1 cellular context compared by ENCODE assay signal in the genomic region with DNA sequence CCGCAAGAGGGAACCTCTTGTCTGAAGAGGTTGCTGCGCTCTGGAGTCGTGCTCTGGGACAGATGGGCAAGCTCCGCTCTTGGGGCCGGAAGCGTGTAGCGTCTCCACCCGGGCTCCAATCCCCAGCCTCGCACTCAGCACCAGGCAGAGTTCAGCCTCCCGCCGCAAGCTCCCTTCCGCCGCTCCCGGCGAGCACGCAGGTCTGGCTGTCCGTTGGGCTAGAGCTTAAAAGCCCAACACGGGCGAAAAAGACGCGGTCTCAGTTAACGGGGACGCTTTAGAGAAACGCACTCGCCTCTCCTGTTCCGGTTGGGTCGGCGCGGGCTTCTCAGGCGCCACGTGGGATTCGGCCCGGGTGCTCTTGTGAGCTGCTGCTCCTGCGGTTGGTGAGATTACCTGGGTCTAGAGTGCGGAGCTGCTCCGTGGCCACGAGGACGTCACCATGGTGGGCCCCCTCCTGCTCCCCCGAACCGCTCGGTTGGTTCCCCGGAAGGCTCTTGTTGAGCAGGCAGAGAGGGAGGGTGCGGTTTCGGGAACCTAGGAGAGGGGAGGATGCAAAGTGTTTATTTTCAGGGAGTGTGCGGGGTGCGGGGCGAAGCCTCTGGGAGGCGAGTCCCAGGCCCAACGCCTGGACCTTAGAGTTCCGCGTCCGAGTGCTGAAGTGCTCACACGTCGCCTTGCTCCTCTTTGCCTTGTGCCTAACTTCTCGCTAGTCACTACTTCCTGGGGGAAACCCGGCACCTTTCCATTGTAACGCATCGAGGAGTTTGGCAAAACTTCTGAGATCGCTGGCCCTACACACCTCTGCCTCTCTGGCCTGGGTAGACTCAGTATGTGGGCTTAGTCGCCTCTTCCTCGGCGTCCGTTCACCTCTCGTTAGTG.
TF ChIP-seq lines count a peak whose summit lies in the region.

A gene (plus strand): TSS at position 331 of the 882 bp plus-strand sequence. CDS start 112 bp downstream, at position 443.

TF ChIP-seq in HepG2, 621 proteins besides CTCF, POLR2A, EP300 and RAD21 (continued from another document and continues in another):
- TF ChIP-seq, protein P1, sequence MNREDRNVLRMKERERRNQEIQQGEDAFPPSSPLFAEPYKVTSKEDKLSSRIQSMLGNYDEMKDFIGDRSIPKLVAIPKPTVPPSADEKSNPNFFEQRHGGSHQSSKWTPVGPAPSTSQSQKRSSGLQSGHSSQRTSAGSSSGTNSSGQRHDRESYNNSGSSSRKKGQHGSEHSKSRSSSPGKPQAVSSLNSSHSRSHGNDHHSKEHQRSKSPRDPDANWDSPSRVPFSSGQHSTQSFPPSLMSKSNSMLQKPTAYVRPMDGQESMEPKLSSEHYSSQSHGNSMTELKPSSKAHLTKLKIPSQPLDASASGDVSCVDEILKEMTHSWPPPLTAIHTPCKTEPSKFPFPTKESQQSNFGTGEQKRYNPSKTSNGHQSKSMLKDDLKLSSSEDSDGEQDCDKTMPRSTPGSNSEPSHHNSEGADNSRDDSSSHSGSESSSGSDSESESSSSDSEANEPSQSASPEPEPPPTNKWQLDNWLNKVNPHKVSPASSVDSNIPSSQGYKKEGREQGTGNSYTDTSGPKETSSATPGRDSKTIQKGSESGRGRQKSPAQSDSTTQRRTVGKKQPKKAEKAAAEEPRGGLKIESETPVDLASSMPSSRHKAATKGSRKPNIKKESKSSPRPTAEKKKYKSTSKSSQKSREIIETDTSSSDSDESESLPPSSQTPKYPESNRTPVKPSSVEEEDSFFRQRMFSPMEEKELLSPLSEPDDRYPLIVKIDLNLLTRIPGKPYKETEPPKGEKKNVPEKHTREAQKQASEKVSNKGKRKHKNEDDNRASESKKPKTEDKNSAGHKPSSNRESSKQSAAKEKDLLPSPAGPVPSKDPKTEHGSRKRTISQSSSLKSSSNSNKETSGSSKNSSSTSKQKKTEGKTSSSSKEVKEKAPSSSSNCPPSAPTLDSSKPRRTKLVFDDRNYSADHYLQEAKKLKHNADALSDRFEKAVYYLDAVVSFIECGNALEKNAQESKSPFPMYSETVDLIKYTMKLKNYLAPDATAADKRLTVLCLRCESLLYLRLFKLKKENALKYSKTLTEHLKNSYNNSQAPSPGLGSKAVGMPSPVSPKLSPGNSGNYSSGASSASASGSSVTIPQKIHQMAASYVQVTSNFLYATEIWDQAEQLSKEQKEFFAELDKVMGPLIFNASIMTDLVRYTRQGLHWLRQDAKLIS (CRISPR knock-in tag; IDR thresholded peaks at IDR 0.05): peak; percentile 72; the same call in 1 of the 2 replicates
- TF ChIP-seq HDAC1 (CRISPR knock-in tag; IDR thresholded peaks at IDR 0.05): peak; percentile 86
- peak; percentile 65; the same call in 1 of the 2 replicates for TF ChIP-seq HIVEP1 (CRISPR knock-in tag; IDR thresholded peaks at IDR 0.05)
- TF ChIP-seq, protein P2, sequence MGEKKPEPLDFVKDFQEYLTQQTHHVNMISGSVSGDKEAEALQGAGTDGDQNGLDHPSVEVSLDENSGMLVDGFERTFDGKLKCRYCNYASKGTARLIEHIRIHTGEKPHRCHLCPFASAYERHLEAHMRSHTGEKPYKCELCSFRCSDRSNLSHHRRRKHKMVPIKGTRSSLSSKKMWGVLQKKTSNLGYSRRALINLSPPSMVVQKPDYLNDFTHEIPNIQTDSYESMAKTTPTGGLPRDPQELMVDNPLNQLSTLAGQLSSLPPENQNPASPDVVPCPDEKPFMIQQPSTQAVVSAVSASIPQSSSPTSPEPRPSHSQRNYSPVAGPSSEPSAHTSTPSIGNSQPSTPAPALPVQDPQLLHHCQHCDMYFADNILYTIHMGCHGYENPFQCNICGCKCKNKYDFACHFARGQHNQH (CRISPR knock-in tag; IDR thresholded peaks at IDR 0.05): peak; percentile 88
- TF ChIP-seq, protein P3, sequence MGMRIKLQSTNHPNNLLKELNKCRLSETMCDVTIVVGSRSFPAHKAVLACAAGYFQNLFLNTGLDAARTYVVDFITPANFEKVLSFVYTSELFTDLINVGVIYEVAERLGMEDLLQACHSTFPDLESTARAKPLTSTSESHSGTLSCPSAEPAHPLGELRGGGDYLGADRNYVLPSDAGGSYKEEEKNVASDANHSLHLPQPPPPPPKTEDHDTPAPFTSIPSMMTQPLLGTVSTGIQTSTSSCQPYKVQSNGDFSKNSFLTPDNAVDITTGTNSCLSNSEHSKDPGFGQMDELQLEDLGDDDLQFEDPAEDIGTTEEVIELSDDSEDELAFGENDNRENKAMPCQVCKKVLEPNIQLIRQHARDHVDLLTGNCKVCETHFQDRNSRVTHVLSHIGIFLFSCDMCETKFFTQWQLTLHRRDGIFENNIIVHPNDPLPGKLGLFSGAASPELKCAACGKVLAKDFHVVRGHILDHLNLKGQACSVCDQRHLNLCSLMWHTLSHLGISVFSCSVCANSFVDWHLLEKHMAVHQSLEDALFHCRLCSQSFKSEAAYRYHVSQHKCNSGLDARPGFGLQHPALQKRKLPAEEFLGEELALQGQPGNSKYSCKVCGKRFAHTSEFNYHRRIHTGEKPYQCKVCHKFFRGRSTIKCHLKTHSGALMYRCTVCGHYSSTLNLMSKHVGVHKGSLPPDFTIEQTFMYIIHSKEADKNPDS (CRISPR knock-in tag; IDR thresholded peaks at IDR 0.05): peak; percentile 95
- TF ChIP-seq MBNL3 (CRISPR knock-in tag; conservative IDR thresholded peaks at IDR 0.05): no peak
- TF ChIP-seq ZFP90 (CRISPR knock-in tag; IDR thresholded peaks at IDR 0.05; ENCODE audit: borderline replicate concordance): peak; percentile 94
- TF ChIP-seq ZNF263 (CRISPR knock-in tag; IDR thresholded peaks at IDR 0.05): peak; percentile 92
- TF ChIP-seq ZNF3 (CRISPR knock-in tag; IDR thresholded peaks at IDR 0.05): peak; percentile 51
- TF ChIP-seq, protein P4, sequence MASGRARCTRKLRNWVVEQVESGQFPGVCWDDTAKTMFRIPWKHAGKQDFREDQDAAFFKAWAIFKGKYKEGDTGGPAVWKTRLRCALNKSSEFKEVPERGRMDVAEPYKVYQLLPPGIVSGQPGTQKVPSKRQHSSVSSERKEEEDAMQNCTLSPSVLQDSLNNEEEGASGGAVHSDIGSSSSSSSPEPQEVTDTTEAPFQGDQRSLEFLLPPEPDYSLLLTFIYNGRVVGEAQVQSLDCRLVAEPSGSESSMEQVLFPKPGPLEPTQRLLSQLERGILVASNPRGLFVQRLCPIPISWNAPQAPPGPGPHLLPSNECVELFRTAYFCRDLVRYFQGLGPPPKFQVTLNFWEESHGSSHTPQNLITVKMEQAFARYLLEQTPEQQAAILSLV (CRISPR knock-in tag; IDR thresholded peaks at IDR 0.05; ENCODE audit: borderline replicate concordance): peak; percentile 88
- no peak for TF ChIP-seq SP2 (CRISPR knock-in tag; IDR thresholded peaks at IDR 0.05)
- TF ChIP-seq, protein P5, sequence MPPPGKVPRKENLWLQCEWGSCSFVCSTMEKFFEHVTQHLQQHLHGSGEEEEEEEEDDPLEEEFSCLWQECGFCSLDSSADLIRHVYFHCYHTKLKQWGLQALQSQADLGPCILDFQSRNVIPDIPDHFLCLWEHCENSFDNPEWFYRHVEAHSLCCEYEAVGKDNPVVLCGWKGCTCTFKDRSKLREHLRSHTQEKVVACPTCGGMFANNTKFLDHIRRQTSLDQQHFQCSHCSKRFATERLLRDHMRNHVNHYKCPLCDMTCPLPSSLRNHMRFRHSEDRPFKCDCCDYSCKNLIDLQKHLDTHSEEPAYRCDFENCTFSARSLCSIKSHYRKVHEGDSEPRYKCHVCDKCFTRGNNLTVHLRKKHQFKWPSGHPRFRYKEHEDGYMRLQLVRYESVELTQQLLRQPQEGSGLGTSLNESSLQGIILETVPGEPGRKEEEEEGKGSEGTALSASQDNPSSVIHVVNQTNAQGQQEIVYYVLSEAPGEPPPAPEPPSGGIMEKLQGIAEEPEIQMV (CRISPR knock-in tag; IDR thresholded peaks at IDR 0.05; ENCODE audit: low read depth): peak; percentile 91
- peak; percentile 86 for TF ChIP-seq PHF5A (CRISPR knock-in tag; IDR thresholded peaks at IDR 0.05; ENCODE audit: low read depth, unreplicated experiment)
- peak; percentile 85 for TF ChIP-seq MEIS1 (CRISPR knock-in tag; IDR thresholded peaks at IDR 0.05; ENCODE audit: borderline replicate concordance)
- TF ChIP-seq, protein P6, sequence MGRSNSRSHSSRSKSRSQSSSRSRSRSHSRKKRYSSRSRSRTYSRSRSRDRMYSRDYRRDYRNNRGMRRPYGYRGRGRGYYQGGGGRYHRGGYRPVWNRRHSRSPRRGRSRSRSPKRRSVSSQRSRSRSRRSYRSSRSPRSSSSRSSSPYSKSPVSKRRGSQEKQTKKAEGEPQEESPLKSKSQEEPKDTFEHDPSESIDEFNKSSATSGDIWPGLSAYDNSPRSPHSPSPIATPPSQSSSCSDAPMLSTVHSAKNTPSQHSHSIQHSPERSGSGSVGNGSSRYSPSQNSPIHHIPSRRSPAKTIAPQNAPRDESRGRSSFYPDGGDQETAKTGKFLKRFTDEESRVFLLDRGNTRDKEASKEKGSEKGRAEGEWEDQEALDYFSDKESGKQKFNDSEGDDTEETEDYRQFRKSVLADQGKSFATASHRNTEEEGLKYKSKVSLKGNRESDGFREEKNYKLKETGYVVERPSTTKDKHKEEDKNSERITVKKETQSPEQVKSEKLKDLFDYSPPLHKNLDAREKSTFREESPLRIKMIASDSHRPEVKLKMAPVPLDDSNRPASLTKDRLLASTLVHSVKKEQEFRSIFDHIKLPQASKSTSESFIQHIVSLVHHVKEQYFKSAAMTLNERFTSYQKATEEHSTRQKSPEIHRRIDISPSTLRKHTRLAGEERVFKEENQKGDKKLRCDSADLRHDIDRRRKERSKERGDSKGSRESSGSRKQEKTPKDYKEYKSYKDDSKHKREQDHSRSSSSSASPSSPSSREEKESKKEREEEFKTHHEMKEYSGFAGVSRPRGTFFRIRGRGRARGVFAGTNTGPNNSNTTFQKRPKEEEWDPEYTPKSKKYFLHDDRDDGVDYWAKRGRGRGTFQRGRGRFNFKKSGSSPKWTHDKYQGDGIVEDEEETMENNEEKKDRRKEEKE (IDR thresholded peaks at IDR 0.05): no peak
- TF ChIP-seq ELF4 (CRISPR knock-in tag; IDR thresholded peaks at IDR 0.05; ENCODE audit: borderline replicate concordance): peak; percentile 22; the same call in 1 of the 2 replicates
- no peak for TF ChIP-seq ZNF432 (CRISPR knock-in tag; IDR thresholded peaks at IDR 0.05; ENCODE audit: borderline replicate concordance)
- no peak for TF ChIP-seq SYNCRIP (IDR thresholded peaks at IDR 0.05; ENCODE audit: insufficient read depth, low read depth, low read length)
- TF ChIP-seq RFX3 (CRISPR knock-in tag; IDR thresholded peaks at IDR 0.05): peak; percentile 8; the same call in 1 of the 2 replicates
- TF ChIP-seq GATAD2A (CRISPR knock-in tag; IDR thresholded peaks at IDR 0.05): peak; percentile 78
- TF ChIP-seq MIXL1 (CRISPR knock-in tag; IDR thresholded peaks at IDR 0.05): peak; percentile 88
- peak; percentile 94; the same call in 1 of the 2 replicates for TF ChIP-seq CBX5 (CRISPR knock-in tag; IDR thresholded peaks at IDR 0.05; ENCODE audit: borderline replicate concordance)
- TF ChIP-seq ZFP1 (CRISPR knock-in tag; IDR thresholded peaks at IDR 0.05): no peak; the same call in 1 of the 2 replicates
- peak; percentile 91; the same call in 1 of the 2 replicates for TF ChIP-seq KLF9 (CRISPR knock-in tag; IDR thresholded peaks at IDR 0.05; ENCODE audit: low read depth)
- TF ChIP-seq ZNF83 (CRISPR knock-in tag; IDR thresholded peaks at IDR 0.05; ENCODE audit: borderline replicate concordance): no peak; the same call in 1 of the 2 replicates
- TF ChIP-seq, protein P7, sequence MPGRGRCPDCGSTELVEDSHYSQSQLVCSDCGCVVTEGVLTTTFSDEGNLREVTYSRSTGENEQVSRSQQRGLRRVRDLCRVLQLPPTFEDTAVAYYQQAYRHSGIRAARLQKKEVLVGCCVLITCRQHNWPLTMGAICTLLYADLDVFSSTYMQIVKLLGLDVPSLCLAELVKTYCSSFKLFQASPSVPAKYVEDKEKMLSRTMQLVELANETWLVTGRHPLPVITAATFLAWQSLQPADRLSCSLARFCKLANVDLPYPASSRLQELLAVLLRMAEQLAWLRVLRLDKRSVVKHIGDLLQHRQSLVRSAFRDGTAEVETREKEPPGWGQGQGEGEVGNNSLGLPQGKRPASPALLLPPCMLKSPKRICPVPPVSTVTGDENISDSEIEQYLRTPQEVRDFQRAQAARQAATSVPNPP (CRISPR knock-in tag; IDR thresholded peaks at IDR 0.05): peak; percentile 92
- TF ChIP-seq, protein P8, sequence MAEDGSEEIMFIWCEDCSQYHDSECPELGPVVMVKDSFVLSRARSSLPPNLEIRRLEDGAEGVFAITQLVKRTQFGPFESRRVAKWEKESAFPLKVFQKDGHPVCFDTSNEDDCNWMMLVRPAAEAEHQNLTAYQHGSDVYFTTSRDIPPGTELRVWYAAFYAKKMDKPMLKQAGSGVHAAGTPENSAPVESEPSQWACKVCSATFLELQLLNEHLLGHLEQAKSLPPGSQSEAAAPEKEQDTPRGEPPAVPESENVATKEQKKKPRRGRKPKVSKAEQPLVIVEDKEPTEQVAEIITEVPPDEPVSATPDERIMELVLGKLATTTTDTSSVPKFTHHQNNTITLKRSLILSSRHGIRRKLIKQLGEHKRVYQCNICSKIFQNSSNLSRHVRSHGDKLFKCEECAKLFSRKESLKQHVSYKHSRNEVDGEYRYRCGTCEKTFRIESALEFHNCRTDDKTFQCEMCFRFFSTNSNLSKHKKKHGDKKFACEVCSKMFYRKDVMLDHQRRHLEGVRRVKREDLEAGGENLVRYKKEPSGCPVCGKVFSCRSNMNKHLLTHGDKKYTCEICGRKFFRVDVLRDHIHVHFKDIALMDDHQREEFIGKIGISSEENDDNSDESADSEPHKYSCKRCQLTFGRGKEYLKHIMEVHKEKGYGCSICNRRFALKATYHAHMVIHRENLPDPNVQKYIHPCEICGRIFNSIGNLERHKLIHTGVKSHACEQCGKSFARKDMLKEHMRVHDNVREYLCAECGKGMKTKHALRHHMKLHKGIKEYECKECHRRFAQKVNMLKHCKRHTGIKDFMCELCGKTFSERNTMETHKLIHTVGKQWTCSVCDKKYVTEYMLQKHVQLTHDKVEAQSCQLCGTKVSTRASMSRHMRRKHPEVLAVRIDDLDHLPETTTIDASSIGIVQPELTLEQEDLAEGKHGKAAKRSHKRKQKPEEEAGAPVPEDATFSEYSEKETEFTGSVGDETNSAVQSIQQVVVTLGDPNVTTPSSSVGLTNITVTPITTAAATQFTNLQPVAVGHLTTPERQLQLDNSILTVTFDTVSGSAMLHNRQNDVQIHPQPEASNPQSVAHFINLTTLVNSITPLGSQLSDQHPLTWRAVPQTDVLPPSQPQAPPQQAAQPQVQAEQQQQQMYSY (CRISPR knock-in tag; IDR thresholded peaks at IDR 0.05): peak; percentile 75; the same call in 1 of the 2 replicates
- TF ChIP-seq, protein P9, sequence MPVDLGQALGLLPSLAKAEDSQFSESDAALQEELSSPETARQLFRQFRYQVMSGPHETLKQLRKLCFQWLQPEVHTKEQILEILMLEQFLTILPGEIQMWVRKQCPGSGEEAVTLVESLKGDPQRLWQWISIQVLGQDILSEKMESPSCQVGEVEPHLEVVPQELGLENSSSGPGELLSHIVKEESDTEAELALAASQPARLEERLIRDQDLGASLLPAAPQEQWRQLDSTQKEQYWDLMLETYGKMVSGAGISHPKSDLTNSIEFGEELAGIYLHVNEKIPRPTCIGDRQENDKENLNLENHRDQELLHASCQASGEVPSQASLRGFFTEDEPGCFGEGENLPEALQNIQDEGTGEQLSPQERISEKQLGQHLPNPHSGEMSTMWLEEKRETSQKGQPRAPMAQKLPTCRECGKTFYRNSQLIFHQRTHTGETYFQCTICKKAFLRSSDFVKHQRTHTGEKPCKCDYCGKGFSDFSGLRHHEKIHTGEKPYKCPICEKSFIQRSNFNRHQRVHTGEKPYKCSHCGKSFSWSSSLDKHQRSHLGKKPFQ (CRISPR knock-in tag; IDR thresholded peaks at IDR 0.05; ENCODE audit: insufficient replicate concordance): peak; percentile 80
- TF ChIP-seq SNRNP70 (IDR thresholded peaks at IDR 0.05; ENCODE audit: low read depth, low read length): no peak
- peak; percentile 60; the same call in 1 of the 2 replicates for TF ChIP-seq ZNF562 (CRISPR knock-in tag; IDR thresholded peaks at IDR 0.05; ENCODE audit: borderline replicate concordance)
- TF ChIP-seq ZFP36L1 (CRISPR knock-in tag; IDR thresholded peaks at IDR 0.05): peak; percentile 84
- TF ChIP-seq RNF2 (conservative IDR thresholded peaks at IDR 0.05; ENCODE audit: low read depth): peak; percentile 93
- TF ChIP-seq HNRNPLL (IDR thresholded peaks at IDR 0.05; ENCODE audit: low read depth, low read length, poor library complexity, severe bottlenecking): peak; percentile 91
